ENCODE assay signal across 7 cellular contexts in the genomic region with DNA sequence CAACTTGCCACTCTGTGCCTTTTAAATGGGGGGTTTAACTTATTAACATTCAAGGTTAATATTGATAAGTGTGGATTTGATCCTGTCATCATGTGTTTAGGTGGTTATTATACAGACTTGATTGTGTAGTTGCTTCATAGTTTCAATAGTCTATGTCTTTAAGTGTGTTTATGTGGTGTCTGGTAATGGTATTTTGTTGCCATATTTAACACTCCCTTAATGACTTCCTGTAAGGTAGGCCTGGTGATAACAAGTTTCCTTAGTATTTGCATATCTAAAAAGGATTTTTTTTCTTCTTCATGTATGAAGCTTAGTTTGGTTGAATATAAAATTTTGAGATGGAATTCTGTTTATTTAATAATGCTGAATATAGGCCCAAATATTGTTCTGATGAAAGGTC.
"Had no signal": no experiment of that assay in that cellular context is flagged by ENCODE, and none has a peak within 500 bp of the region (broad histone marks: within the 10 kb centered on the region; RNA-seq: fewer than 3 reads in every experiment).

No MANE protein-coding gene starts in this region.

- H3K27ac ChIP-seq: HL-60 had no signal

- FAIRE-seq: HepG2, HTR-8/SVneo, K562 had no signal

- H3K4me1 Mint-ChIP-seq: IgD-negative memory B cell had no signal

- H3K4me3 ChIP-seq: K562 had no signal

- H3K27me3 Mint-ChIP-seq: IgD-negative memory B cell had no signal

- H3K27ac Mint-ChIP-seq: IgD-negative memory B cell had no signal

- ATAC-seq: HepG2, K562 had no signal

- DNase-seq: IMR-90, KBM-7 had no signal

- H3K4me3 Mint-ChIP-seq: IgD-negative memory B cell had no signal

- H3K36me3 Mint-ChIP-seq: IgD-negative memory B cell had no signal
